ENCODE assay signal across 8 cellular contexts in genomic region chr1:47436304-47436978, GRCh38.
DNase-seq lines count a peak whose midpoint lies in the region; ATAC-seq and TF ChIP-seq lines count a peak whose summit lies in the region.

No MANE protein-coding gene starts in this region.

- peak overlapping the region; percentile 56 for H3K4me3 ChIP-seq in WERI-Rb-1 (ENCODE audit: low read depth, low read length)

- H3K36me3 ChIP-seq in WERI-Rb-1 = no peaks in the 10 kb centered on the region

- H3K27ac ChIP-seq in 22Rv1 (peak overlapping the region; percentile 50; the same call in 1 of the 2 replicates), WERI-Rb-1 (no peak overlapping the region)

- H3K27me3 ChIP-seq in WERI-Rb-1 (ENCODE audit: insufficient read depth, low read depth, severe bottlenecking) = peaks cover 35% of the 10 kb centered on the region

- peak; percentile 98 for TF ChIP-seq CTCF in 22Rv1 (IDR thresholded peaks at IDR 0.05)
- TF ChIP-seq CTCF in WERI-Rb-1 (IDR thresholded peaks at IDR 0.05; ENCODE audit: low read depth, low read length) = peak; percentile 100

- peak; percentile 33 for ATAC-seq in GM18499 (IDR thresholded peaks at IDR 0.05; ENCODE audit: insufficient read depth, unreplicated experiment)
- peak; percentile 31 for ATAC-seq in HG03025 (IDR thresholded peaks at IDR 0.05; ENCODE audit: low FRiP score, unreplicated experiment)

- DNase-seq in NCI-H2171 (lab: John Stamatoyannopoulos, UW) (peak; percentile 55), WERI-Rb-1 (peak; percentile 78), left kidney (ENCODE audit: low read depth, low spot score) (peak; percentile 92)
- peak; percentile 62 for DNase-seq in central memory CD4-positive, alpha-beta T cell
- peak; percentile 82 for DNase-seq in stimulated activated CD4-positive, alpha-beta T cell treated with anti-CD3 and anti-CD28 coated beads, Interleukin-2, amount 100 ng/mL, for 48 hours

- no peaks in the 10 kb centered on the region for H3K9me3 ChIP-seq in WERI-Rb-1 (ENCODE audit: severe bottlenecking)
